10 cellular contexts compared by ENCODE assay signal in the genomic region with DNA sequence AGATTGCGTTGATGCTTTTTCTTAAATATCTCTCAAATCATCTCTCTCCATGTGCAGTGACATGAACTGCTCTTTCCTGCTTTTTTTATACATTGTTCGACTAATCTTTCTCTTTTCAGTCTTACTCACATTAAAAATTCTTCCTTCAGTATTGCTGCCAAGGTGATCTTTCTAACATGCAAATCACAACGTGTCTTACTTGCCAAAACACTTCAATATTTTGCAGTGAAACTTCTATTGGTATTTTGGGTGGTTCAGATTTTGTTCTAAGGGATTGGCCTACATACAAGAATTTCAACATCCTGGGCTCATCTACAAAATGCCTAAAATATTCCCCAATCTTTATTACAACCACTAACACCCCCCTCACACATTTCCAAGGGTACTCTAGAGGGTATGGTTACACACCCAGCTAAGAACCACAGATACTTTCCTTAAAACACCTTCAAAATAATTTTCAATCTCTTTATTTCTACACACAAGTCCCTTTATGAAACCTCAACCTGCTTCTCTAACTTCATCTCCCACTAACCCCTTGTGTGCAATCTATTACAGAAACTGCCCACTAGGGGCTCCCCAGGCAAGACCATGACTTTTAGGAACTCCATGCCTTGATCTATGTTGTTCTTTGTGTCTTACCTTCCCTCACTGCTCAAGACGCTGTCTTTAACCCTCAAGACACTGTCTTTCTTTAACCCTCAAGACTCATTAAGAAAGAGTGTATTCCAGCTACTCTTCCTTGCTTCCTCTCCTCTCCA. TPM values are rescaled to one million over a fixed set of nuclear protein-coding genes. Genes with fewer than 3 reads are reported as not detected.
A peak's percentile ranks its signal among the peaks of the same experiment; 100 is the strongest.
DNase-seq lines count a peak whose midpoint lies in the region; ATAC-seq and TF ChIP-seq lines count a peak whose summit lies in the region.
"Had no signal": no experiment of that assay in that cellular context is flagged by ENCODE, and none has a peak within 500 bp of the region (broad histone marks: within the 10 kb centered on the region; RNA-seq: fewer than 3 reads in every experiment).

No MANE protein-coding gene starts in this region.

- H3K27ac Mint-ChIP-seq in chondrocyte (ENCODE audit: unreplicated experiment): peak overlapping the region; percentile 74

- TF ChIP-seq CTCF in chondrocyte (IDR thresholded peaks at IDR 0.05): peak; percentile 78
- peak; percentile 19 for TF ChIP-seq CTCF in upper lobe of right lung (IDR thresholded peaks at IDR 0.05)

- H3K9me3 ChIP-seq in upper lobe of right lung: no peaks in the 10 kb centered on the region
- H3K9me3 ChIP-seq: SJSA1 had no signal

- DNase-seq in left cardiac atrium (no peak), left ventricle myocardium superior (no peak), chondrocyte (ENCODE audit: low spot score) (no peak), upper lobe of right lung (no peak), cerebellum (ENCODE audit: low spot score) (no peak), hypothalamus (lab: John Stamatoyannopoulos, UW) (no peak), HPDE6-E6E7 (ENCODE audit: extremely low spot score) (no peak)

- intact Hi-C loops in left cardiac atrium (cut with DNase I) (no loop called here), left ventricle myocardium superior (cut with micrococcal nuclease) (no loop called here), upper lobe of right lung (cut with DNase I) (no loop called here)

- H3K4me3 ChIP-seq in upper lobe of right lung: no peak overlapping the region
- H3K4me3 ChIP-seq: SJSA1 had no signal

- H3K36me3 Mint-ChIP-seq in chondrocyte (ENCODE audit: low read depth): peaks cover 19% of the 10 kb centered on the region

- peaks cover 7% of the 10 kb centered on the region for H3K9me3 Mint-ChIP-seq in chondrocyte (ENCODE audit: low read depth)

- H3K4me3 Mint-ChIP-seq in chondrocyte (ENCODE audit: unreplicated experiment): no peak overlapping the region

- H3K27me3 Mint-ChIP-seq in chondrocyte (ENCODE audit: low read depth): no peaks in the 10 kb centered on the region

- H3K4me1 ChIP-seq in upper lobe of right lung: no peaks in the 10 kb centered on the region

- H3K27me3 ChIP-seq in upper lobe of right lung: no peaks in the 10 kb centered on the region
- H3K27me3 ChIP-seq: SJSA1 had no signal

- H3K4me1 Mint-ChIP-seq in chondrocyte (ENCODE audit: low read depth): peaks cover 49% of the 10 kb centered on the region

- ATAC-seq in left cardiac atrium (peak; percentile 4 to 7), left ventricle myocardium superior (no peak), HG03571 (IDR thresholded peaks at IDR 0.05; ENCODE audit: unreplicated experiment) (peak; percentile 72), upper lobe of right lung (no peak)

- no peak overlapping the region for H3K27ac ChIP-seq in upper lobe of right lung
- H3K27ac ChIP-seq: epithelial cell of prostate, SJSA1 had no signal

- H3K36me3 ChIP-seq in upper lobe of right lung: no peaks in the 10 kb centered on the region

RNA-seq across cellular contexts. Expression of gene COL3A1, which starts 50.9 kb away (rescaled TPM):
- 100 to 1,000 TPM; 202 to 305 TPM for total RNA-seq in left cardiac atrium
- 51.8 TPM for total RNA-seq in left ventricle myocardium superior
- 7,827 to 10,007 TPM (median 8,099 TPM) in 3 replicates for total RNA-seq in chondrocyte
- total RNA-seq in upper lobe of right lung: 188 TPM
- total RNA-seq in cerebellum: 303 TPM

Comparison
In these comparisons a context has a peak if more than half of its experiments do, and no peak if none do; other contexts are left out.
1. ATAC-seq: peak in left cardiac atrium (2 of 2) and HG03571 (single experiment); none in left ventricle myocardium superior (single experiment) and upper lobe of right lung (single experiment).
2. RNA of gene COL3A1, which starts 50.9 kb away (total RNA-seq): 7,827 to 10,007 TPM in chondrocyte; 202 to 305 TPM in left cardiac atrium, 303 TPM in cerebellum (single experiment), 188 TPM in upper lobe of right lung (single experiment) and 51.8 TPM in left ventricle myocardium superior (single experiment); every median in the first group is over 10 times any median in the second.